ENCODE assay signal across 15 cellular contexts in the genomic region with DNA sequence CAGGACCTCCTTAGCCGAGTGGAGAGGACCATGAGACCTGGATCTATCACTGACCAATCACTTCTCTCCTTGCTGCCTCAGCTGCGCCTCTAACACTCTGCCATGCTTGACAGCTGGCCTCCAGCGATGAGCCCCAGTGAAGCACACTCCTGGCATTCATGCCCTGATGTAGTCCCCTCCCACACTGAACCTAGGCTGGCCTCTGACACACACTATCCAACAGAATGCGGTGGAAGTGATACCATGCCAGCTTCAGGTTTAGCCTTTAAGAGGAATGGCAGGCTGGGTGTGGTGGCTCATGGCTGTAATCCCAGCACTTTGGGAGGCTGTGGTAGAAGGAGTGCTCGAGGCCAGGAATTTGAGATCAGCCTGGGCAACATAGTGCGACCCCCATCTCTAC.
"Had no signal": no experiment of that assay in that cellular context is flagged by ENCODE, and none has a peak within 500 bp of the region (broad histone marks: within the 10 kb centered on the region; RNA-seq: fewer than 3 reads in every experiment).

No MANE protein-coding gene starts in this region.

- H3K36me3 ChIP-seq: prostate gland, right atrium auricular region, thyroid gland had no signal

- H3K27ac ChIP-seq: prostate gland, right atrium auricular region, thyroid gland had no signal

- H3K27me3 ChIP-seq: right atrium auricular region, thyroid gland had no signal

- H3K4me3 ChIP-seq: lung, prostate gland, right atrium auricular region, skin epidermis, thyroid gland had no signal

- DNase-seq: activated CD4-positive, alpha-beta T cell treated with anti-CD3 and anti-CD28 coated beads, Interleukin-2, amount 50 U/mL, for 4 hours; activated gamma-delta T cell; cerebellar nuclear complex; effector CD4-positive, alpha-beta T cell; foreskin melanocyte; glutamatergic neuron; hippocampal formation; midbrain; stimulated activated CD4-positive, alpha-beta T cell treated with anti-CD3 and anti-CD28 coated beads, Interleukin-4, amount 100 ng/mL, for 1 hour; SW 1271; thyroid gland had no signal

- H3K9me3 ChIP-seq: prostate gland, right atrium auricular region, thyroid gland had no signal

- H3K4me1 ChIP-seq: prostate gland, right atrium auricular region, thyroid gland had no signal
